ENCODE assay signal across 19 cellular contexts in the genomic region with DNA sequence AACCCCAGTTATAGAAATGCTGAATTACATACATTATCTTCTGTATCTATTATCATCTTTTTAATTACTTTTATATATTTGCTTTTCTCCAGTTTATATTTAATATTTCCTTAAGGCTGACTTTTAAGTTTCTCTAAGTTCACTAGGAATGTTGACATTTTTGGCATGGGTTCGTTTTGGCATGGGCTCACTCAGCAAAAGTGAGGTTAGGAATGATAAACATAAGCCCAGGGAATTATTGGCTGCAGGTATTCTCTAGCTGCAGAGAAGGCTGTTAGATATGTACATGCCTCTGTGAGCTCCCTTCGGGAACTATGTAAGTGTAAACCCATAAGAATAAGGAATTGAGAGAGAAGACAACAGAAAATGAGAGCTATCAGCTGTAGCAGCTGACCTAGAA.
DNase-seq lines count a peak whose midpoint lies in the region; ATAC-seq, FAIRE-seq and TF ChIP-seq lines count a peak whose summit lies in the region.
"Had no signal": no experiment of that assay in that cellular context is flagged by ENCODE, and none has a peak within 500 bp of the region (broad histone marks: within the 10 kb centered on the region; RNA-seq: fewer than 3 reads in every experiment).

No MANE protein-coding gene starts in this region.

- H3K27me3 Mint-ChIP-seq in nephron (ENCODE audit: low read depth), result no peaks in the 10 kb centered on the region

- H3K27ac ChIP-seq in SK-N-MC, result peak overlapping the region; percentile 81; the same call in 1 of the 2 replicates

- peak; percentile 74 for DNase-seq in NCI-H226
- no peak for DNase-seq in SK-N-MC (ENCODE audit: low read depth, low spot score)
- no peak for DNase-seq in GM19239 (ENCODE audit: insufficient read length, low spot score)
- no peak for DNase-seq in NCI-H1417 treated with DMSO at 0.1 percent for 48 hours (lab: John Stamatoyannopoulos, UW)
- DNase-seq: ACHN; BE2C; C1 segment of cervical spinal cord; CD4-positive, CD25-positive, alpha-beta regulatory T cell; CD8-positive, alpha-beta memory T cell; COR-L47; DMS 273 treated with DMSO at 0.1 percent for 48 hours; HCEC 1CT had no signal

- H3K4me3 ChIP-seq in SK-N-MC, result no peak overlapping the region
- H3K4me3 ChIP-seq: GM23338 had no signal

- no peaks in the 10 kb centered on the region for H3K9me3 ChIP-seq in SK-N-MC (ENCODE audit: low read depth, low read length)
- H3K9me3 ChIP-seq: BE2C had no signal

- no peak for ATAC-seq in GM21360 (IDR thresholded peaks at IDR 0.05; ENCODE audit: unreplicated experiment)
- ATAC-seq: GM23338 had no signal

- no peak for FAIRE-seq in GM19239 (lab: Jason Lieb, UNC)
- FAIRE-seq: A204.1, G401.6, GM12891, H54 had no signal

- no peaks in the 10 kb centered on the region for H3K9me3 Mint-ChIP-seq in nephron
- H3K9me3 Mint-ChIP-seq: CD8-positive, alpha-beta memory T cell; GM23338 had no signal

- H3K4me1 Mint-ChIP-seq in nephron, result peaks cover 12% of the 10 kb centered on the region
- H3K4me1 Mint-ChIP-seq: CD4-positive, CD25-positive, alpha-beta regulatory T cell; CD8-positive, alpha-beta memory T cell; GM23338 had no signal

- TF ChIP-seq CTCF in nephron (IDR thresholded peaks at IDR 0.05; ENCODE audit: unreplicated experiment in 3 of 3), result no peak

- H3K27ac Mint-ChIP-seq in nephron, result peak overlapping the region in 2 of 3 experiments; percentile 17 to 27
- H3K27ac Mint-ChIP-seq: CD4-positive, CD25-positive, alpha-beta regulatory T cell; GM23338 had no signal

- H3K36me3 Mint-ChIP-seq in nephron (ENCODE audit: low read depth), result no peaks in the 10 kb centered on the region
- H3K36me3 Mint-ChIP-seq: CD4-positive, CD25-positive, alpha-beta regulatory T cell; CD8-positive, alpha-beta memory T cell had no signal

- H3K9ac ChIP-seq in SK-N-MC (ENCODE audit: insufficient read length), result no peak overlapping the region

- no peaks in the 10 kb centered on the region for H3K36me3 ChIP-seq in SK-N-MC (ENCODE audit: insufficient read depth, low read length)
- H3K36me3 ChIP-seq: BE2C had no signal

- H3K4me3 Mint-ChIP-seq in nephron, result no peak overlapping the region
- H3K4me3 Mint-ChIP-seq: CD4-positive, CD25-positive, alpha-beta regulatory T cell; CD8-positive, alpha-beta memory T cell; GM23338 had no signal
